ENCODE assay signal across 13 cellular contexts in the genomic region with DNA sequence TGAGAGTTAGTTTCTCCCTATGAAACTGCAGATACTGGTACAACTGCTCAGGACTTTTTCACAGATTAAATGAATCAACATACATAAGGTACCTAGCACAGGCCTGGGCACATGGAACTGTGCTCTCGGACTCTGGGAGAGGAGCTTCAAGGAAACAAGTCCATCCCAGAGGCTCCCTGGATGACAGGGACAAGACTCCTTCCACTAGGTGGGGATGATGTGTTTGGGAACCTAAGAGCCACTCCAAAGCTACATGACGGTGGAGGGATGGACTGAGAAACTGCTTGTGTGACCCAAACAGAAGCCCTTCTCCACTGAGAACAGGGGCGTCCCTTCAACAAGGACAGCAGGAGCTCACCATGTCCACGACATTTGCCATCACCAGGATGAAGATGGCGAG. TPM values are rescaled to one million over a fixed set of nuclear protein-coding genes. Genes with fewer than 3 reads are reported as not detected.
DNase-seq lines count a peak whose midpoint lies in the region; TF ChIP-seq lines count a peak whose summit lies in the region.
"Had no signal": no experiment of that assay in that cellular context is flagged by ENCODE, and none has a peak within 500 bp of the region (broad histone marks: within the 10 kb centered on the region; RNA-seq: fewer than 3 reads in every experiment).

No MANE protein-coding gene starts in this region.

- no peaks in the 10 kb centered on the region for H3K9me3 ChIP-seq in BE2C
- H3K9me3 ChIP-seq: HAP-1, neutrophil had no signal

- H3K27me3 ChIP-seq in BE2C (no peaks in the 10 kb centered on the region), H7 (ENCODE audit: control insufficient read depth, insufficient read depth, low read length) (no peaks in the 10 kb centered on the region)
- H3K27me3 ChIP-seq: neutrophil had no signal

- TF ChIP-seq CTCF in BE2C (IDR thresholded peaks at IDR 0.05; ENCODE audit: low read depth, low read length): peak; percentile 47
- TF ChIP-seq CTCF in chondrocyte (IDR thresholded peaks at IDR 0.05): peak; percentile 51
- no peak for TF ChIP-seq CTCF in glutamatergic neuron (IDR thresholded peaks at IDR 0.05; ENCODE audit: partially characterized antibody, unreplicated experiment)

- H3K4me1 ChIP-seq in BE2C: no peaks in the 10 kb centered on the region
- H3K4me1 ChIP-seq: HAP-1 had no signal

- H3K4me3 Mint-ChIP-seq in chondrocyte (ENCODE audit: unreplicated experiment) (no peak overlapping the region), glutamatergic neuron (ENCODE audit: unreplicated experiment) (no peak overlapping the region)
- H3K4me3 Mint-ChIP-seq: activated CD8-positive, alpha-beta T cell treated with anti-CD3 and anti-CD28 coated beads for 36 hours; activated naive CD8-positive, alpha-beta T cell treated with anti-CD3 and anti-CD28 coated beads, Interleukin-2, amount 10 ng/mL, durations not matched to agents 7 days and 5 days had no signal

- H3K4me3 ChIP-seq in BE2C (ENCODE audit: low read depth, low read length) (no peak overlapping the region), H7 (ENCODE audit: insufficient read depth, low read depth, low read length) (no peak overlapping the region)
- H3K4me3 ChIP-seq: HAP-1 had no signal

- peaks cover 8% of the 10 kb centered on the region for H3K36me3 ChIP-seq in BE2C
- peaks cover 6% of the 10 kb centered on the region for H3K36me3 ChIP-seq in H7 (replicated peaks; ENCODE audit: control insufficient read depth, insufficient read depth, low read length)

- H3K27ac Mint-ChIP-seq in chondrocyte (ENCODE audit: unreplicated experiment) (no peak overlapping the region), glutamatergic neuron (ENCODE audit: unreplicated experiment) (no peak overlapping the region)
- H3K27ac Mint-ChIP-seq: activated CD8-positive, alpha-beta T cell treated with anti-CD3 and anti-CD28 coated beads for 36 hours; activated naive CD8-positive, alpha-beta T cell treated with anti-CD3 and anti-CD28 coated beads, Interleukin-2, amount 10 ng/mL, durations not matched to agents 7 days and 5 days had no signal

- H3K36me3 Mint-ChIP-seq in chondrocyte (ENCODE audit: low read depth): peaks cover 15% of the 10 kb centered on the region
- peaks cover 4% of the 10 kb centered on the region for H3K36me3 Mint-ChIP-seq in glutamatergic neuron (ENCODE audit: unreplicated experiment)

- DNase-seq in BE2C (no peak), H7 (peak; percentile 72), chondrocyte (ENCODE audit: low spot score) (no peak), midbrain (lab: John Stamatoyannopoulos, UW) (peak; percentile 9), NCI-H2029 (lab: John Stamatoyannopoulos, UW) (no peak), GM03348 (ENCODE audit: low spot score) (no peak), glutamatergic neuron (no peak)
- no peak for DNase-seq in stimulated activated CD4-positive, alpha-beta T cell treated with anti-CD3 and anti-CD28 coated beads, Interleukin-2, amount 100 ng/mL, for 24 hours
- DNase-seq: activated CD8-positive, alpha-beta T cell treated with anti-CD3 and anti-CD28 coated beads for 36 hours; activated naive CD8-positive, alpha-beta T cell treated with anti-CD3 and anti-CD28 coated beads, Interleukin-2, amount 10 ng/mL, durations not matched to agents 7 days and 5 days; NCI-H774 had no signal

- H3K9me3 Mint-ChIP-seq in chondrocyte (ENCODE audit: low read depth) (no peaks in the 10 kb centered on the region), glutamatergic neuron (ENCODE audit: unreplicated experiment) (peaks cover 8% of the 10 kb centered on the region)
- H3K9me3 Mint-ChIP-seq: activated CD8-positive, alpha-beta T cell treated with anti-CD3 and anti-CD28 coated beads for 36 hours; activated naive CD8-positive, alpha-beta T cell treated with anti-CD3 and anti-CD28 coated beads, Interleukin-2, amount 10 ng/mL, durations not matched to agents 7 days and 5 days had no signal

- H3K27me3 Mint-ChIP-seq in chondrocyte (ENCODE audit: low read depth) (no peaks in the 10 kb centered on the region), glutamatergic neuron (ENCODE audit: unreplicated experiment) (peaks cover 13% of the 10 kb centered on the region)
- H3K27me3 Mint-ChIP-seq: activated CD8-positive, alpha-beta T cell treated with anti-CD3 and anti-CD28 coated beads for 36 hours; activated naive CD8-positive, alpha-beta T cell treated with anti-CD3 and anti-CD28 coated beads, Interleukin-2, amount 10 ng/mL, durations not matched to agents 7 days and 5 days had no signal

- H3K4me1 Mint-ChIP-seq in chondrocyte (ENCODE audit: low read depth) (peaks cover 18% of the 10 kb centered on the region), glutamatergic neuron (ENCODE audit: low read depth, unreplicated experiment) (peaks cover 26% of the 10 kb centered on the region)

RNA-seq across cellular contexts. Expression of a gene that starts 37.1 kb away (rescaled TPM):
- 11.8 TPM for polyA plus RNA-seq in BE2C (2012; ENCODE audit: insufficient read depth, insufficient read length, low read depth)
- 29.0 and 36.6 TPM in 2 replicates for total RNA-seq in H7 (2014; rRNA removed; shearing (Covaris generic))
- total RNA-seq in chondrocyte: 10.6 to 17.8 TPM (median 10.9 TPM) in 3 replicates
- 26.5 TPM for total RNA-seq in glutamatergic neuron (ENCODE audit: unreplicated experiment)

RNA-seq across cellular contexts. Expression of a gene that starts 37.2 kb away (rescaled TPM):
- 25.1 TPM for polyA plus RNA-seq in BE2C (2012; ENCODE audit: insufficient read depth, insufficient read length, low read depth)
- total RNA-seq in H7 (2014; rRNA removed; shearing (Covaris generic)): 23.4 and 31.4 TPM in 2 replicates
- total RNA-seq in chondrocyte (31.0 to 32.5 TPM (median 32.0 TPM) in 3 replicates), glutamatergic neuron (ENCODE audit: unreplicated experiment) (25.2 TPM)

Comparison
In these comparisons a context has a peak if more than half of its experiments do, and no peak if none do; other contexts are left out.
1. DNase-seq: peak in H7 (single experiment) and midbrain (single experiment); none in BE2C (single experiment), chondrocyte (single experiment), stimulated activated CD4-positive, alpha-beta T cell treated with anti-CD3 and anti-CD28 coated beads, Interleukin-2, amount 100 ng/mL, for 24 hours (0 of 2), NCI-H2029 (single experiment), GM03348 (single experiment) and glutamatergic neuron (single experiment).